Comparison of ENCODE assay signal across 8 cellular contexts in genomic region chr22:49669999-49670609, GRCh38.
DNase-seq lines count a peak whose midpoint lies in the region; ATAC-seq and TF ChIP-seq lines count a peak whose summit lies in the region.
"Not testable (repeated sequence)": the region's sequence is repeated elsewhere in the genome, so short reads cannot be mapped to it uniquely, and the experiment has no call there.

No MANE protein-coding gene starts in this region.

- H3K4me3 ChIP-seq in GM08714 (ENCODE audit: low read length) (peak overlapping the region; percentile 13; the same call in 1 of the 2 replicates), breast epithelium (peak overlapping the region; percentile 35 to 63 (median 39)), left ventricle myocardium inferior (peak overlapping the region; percentile 64), urinary bladder (ENCODE audit: low read depth, low read length) (peak overlapping the region; percentile 2)
- H3K4me3 ChIP-seq in mucosa of descending colon: not testable (repeated sequence)

- CTCF ChIA-PET in activated CD8-positive, alpha-beta memory T cell treated with anti-CD3 and anti-CD28 coated beads, Interleukin-2, amount 10 ng/mL, durations not matched to agents 7 days and 5 days (lab: Charles Lee): interaction anchor here (1.5 kb wide), 1 partner anchor 33 kb away, joined by 3 read pairs; no protein-coding TSS in a partner anchor

- ATAC-seq in activated CD8-positive, alpha-beta memory T cell treated with anti-CD3 and anti-CD28 coated beads, Interleukin-2, amount 10 ng/mL, durations not matched to agents 7 days and 5 days: peak; percentile 52
- ATAC-seq in mucosa of descending colon: peak; percentile 25

- H3K9me3 ChIP-seq in breast epithelium; left ventricle myocardium inferior (replicated peaks); mucosa of descending colon: not testable (repeated sequence)

- not testable (repeated sequence) for H3K27ac ChIP-seq in breast epithelium; urinary bladder (ENCODE audit: low read depth)
- H3K27ac ChIP-seq in left ventricle myocardium inferior (replicated peaks): peak overlapping the region; percentile 41

- 2% methylated on average over 57 of the region's 57 CpGs for WGBS in urinary bladder

- peaks cover 41% of the 10 kb centered on the region for H3K27me3 Mint-ChIP-seq in activated CD8-positive, alpha-beta memory T cell treated with anti-CD3 and anti-CD28 coated beads, Interleukin-2, amount 10 ng/mL, durations not matched to agents 7 days and 5 days

- DNase-seq in NCI-H748 (lab: John Stamatoyannopoulos, UW; ENCODE audit: unreplicated experiment) (peak; percentile 69), breast epithelium (ENCODE audit: low spot score in 2 of 2) (peak in 1 of 2 donors; percentile 44)
- DNase-seq in activated CD8-positive, alpha-beta memory T cell treated with anti-CD3 and anti-CD28 coated beads, Interleukin-2, amount 10 ng/mL, durations not matched to agents 7 days and 5 days: peak; percentile 39
- not testable (repeated sequence) for DNase-seq in left ventricle myocardium inferior, mucosa of descending colon
- DNase-seq in stimulated activated CD4-positive, alpha-beta T cell treated with anti-CD3 and anti-CD28 coated beads, Interleukin-1b, Interleukin-23, amount 100 ng/mL, for 48 hours: peak; percentile 24

- H3K27ac Mint-ChIP-seq in activated CD8-positive, alpha-beta memory T cell treated with anti-CD3 and anti-CD28 coated beads, Interleukin-2, amount 10 ng/mL, durations not matched to agents 7 days and 5 days: not testable (repeated sequence)

- not testable (repeated sequence) for H3K36me3 Mint-ChIP-seq in activated CD8-positive, alpha-beta memory T cell treated with anti-CD3 and anti-CD28 coated beads, Interleukin-2, amount 10 ng/mL, durations not matched to agents 7 days and 5 days

- H3K4me3 Mint-ChIP-seq in activated CD8-positive, alpha-beta memory T cell treated with anti-CD3 and anti-CD28 coated beads, Interleukin-2, amount 10 ng/mL, durations not matched to agents 7 days and 5 days: peak overlapping the region; percentile 18

- H3K9me3 Mint-ChIP-seq in activated CD8-positive, alpha-beta memory T cell treated with anti-CD3 and anti-CD28 coated beads, Interleukin-2, amount 10 ng/mL, durations not matched to agents 7 days and 5 days (ENCODE audit: low read depth): not testable (repeated sequence)

- not testable (repeated sequence) for TF ChIP-seq POLR2A in breast epithelium (IDR thresholded peaks at IDR 0.05)

- H3K4me1 ChIP-seq in breast epithelium; mucosa of descending colon (ENCODE audit: low read depth); urinary bladder (ENCODE audit: insufficient read depth): not testable (repeated sequence)
- H3K4me1 ChIP-seq in left ventricle myocardium inferior: peaks cover 30% of the 10 kb centered on the region

- not testable (repeated sequence) for H3K36me3 ChIP-seq in breast epithelium; left ventricle myocardium inferior; mucosa of descending colon (ENCODE audit: low read depth); urinary bladder (ENCODE audit: insufficient read depth)

- not testable (repeated sequence) for TF ChIP-seq CTCF in breast epithelium (IDR thresholded peaks at IDR 0.05); left ventricle myocardium inferior (IDR thresholded peaks at IDR 0.05; ENCODE audit: borderline replicate concordance); mucosa of descending colon (IDR thresholded peaks at IDR 0.05)

- H3K27me3 ChIP-seq in breast epithelium (peaks cover 0 to 67% of the 10 kb centered on the region in 2 donors), left ventricle myocardium inferior (ENCODE audit: low read depth) (peaks cover 78% of the 10 kb centered on the region)

- intact Hi-C loops in breast epithelium (cut with DNase I; ENCODE audit: low total_unique reads); left ventricle myocardium inferior (cut with micrococcal nuclease); mucosa of descending colon (cut with DNase I, micrococcal nuclease): not testable (repeated sequence)

- peaks cover 15% of the 10 kb centered on the region for H3K4me1 Mint-ChIP-seq in activated CD8-positive, alpha-beta memory T cell treated with anti-CD3 and anti-CD28 coated beads, Interleukin-2, amount 10 ng/mL, durations not matched to agents 7 days and 5 days
